ENCODE assay signal across 13 cellular contexts in genomic region chr6:158564243-158565121, GRCh38. TPM values are rescaled to one million over a fixed set of nuclear protein-coding genes. Genes with fewer than 3 reads are reported as not detected.
DNase-seq lines count a peak whose midpoint lies in the region; ATAC-seq and TF ChIP-seq lines count a peak whose summit lies in the region.
"Had no signal": no experiment of that assay in that cellular context is flagged by ENCODE, and none has a peak within 500 bp of the region (broad histone marks: within the 10 kb centered on the region; RNA-seq: fewer than 3 reads in every experiment).

No MANE protein-coding gene starts in this region.

- peaks cover 70% of the 10 kb centered on the region for H3K4me1 ChIP-seq in CD4-positive, CD25-positive, alpha-beta regulatory T cell (ENCODE audit: control insufficient read depth, insufficient read depth, low read length, poor library complexity, severe bottlenecking)
- H3K4me1 ChIP-seq in OCI-LY1 (ENCODE audit: insufficient read depth, low read length, severe bottlenecking) (peaks cover 52% of the 10 kb centered on the region), neural progenitor cell (peaks cover 6% of the 10 kb centered on the region)

- peaks cover 19% of the 10 kb centered on the region for H3K36me3 Mint-ChIP-seq in CD4-positive, CD25-positive, alpha-beta regulatory T cell
- H3K36me3 Mint-ChIP-seq in activated naive CD8-positive, alpha-beta T cell: peaks cover 2% of the 10 kb centered on the region
- H3K36me3 Mint-ChIP-seq in neural progenitor cell (no peaks in the 10 kb centered on the region), MCF 10A (ENCODE audit: insufficient read depth, unreplicated experiment) (peaks cover 7% of the 10 kb centered on the region)

- peak in 1 of 3 donors; percentile 19 for DNase-seq in CD4-positive, CD25-positive, alpha-beta regulatory T cell
- DNase-seq in neural progenitor cell (ENCODE audit: low spot score) (no peak), EL (no peak), MCF 10A (ENCODE audit: unreplicated experiment) (no peak)
- DNase-seq: activated CD4-positive, CD25-positive, alpha-beta regulatory T cell; DMS79 treated with DMSO at 0.1 percent for 48 hours; NCI-H187; NCI-H524; occipital lobe had no signal

- H2AFZ ChIP-seq in OCI-LY1 (ENCODE audit: low read length) (no peak overlapping the region), neural progenitor cell (replicated peaks) (no peak overlapping the region)

- H3K4me3 ChIP-seq in CD4-positive, CD25-positive, alpha-beta regulatory T cell (ENCODE audit: low read depth, low read length): no peak overlapping the region
- H3K4me3 ChIP-seq in OCI-LY1 (ENCODE audit: low read depth, low read length, poor library complexity, severe bottlenecking) (no peak overlapping the region), neural progenitor cell (no peak overlapping the region)

- CTCF ChIA-PET in MCF 10A (lab: Yijun Ruan, JAX): interaction anchor here (0.5 to 0.9 kb wide), 2 partner anchors 96 to 127 kb away, joined by 3 read pairs; no protein-coding TSS in a partner anchor

- BruUV-seq in MCF 10A (replicated peaks; lab: Mats Ljungman, UMichigan): no TSS peak

- H3K4me3 Mint-ChIP-seq in CD4-positive, CD25-positive, alpha-beta regulatory T cell: peak overlapping the region; percentile 56 to 86 (median 68)
- H3K4me3 Mint-ChIP-seq in activated naive CD8-positive, alpha-beta T cell: peak overlapping the region; percentile 64
- H3K4me3 Mint-ChIP-seq in neural progenitor cell (no peak overlapping the region), MCF 10A (ENCODE audit: unreplicated experiment) (no peak overlapping the region)

- H3F3A ChIP-seq in OCI-LY1 (ENCODE audit: insufficient read depth, low read length) (no peaks in the 10 kb centered on the region), neural progenitor cell (ENCODE audit: low read depth) (peaks cover 2% of the 10 kb centered on the region)

- no peaks in the 10 kb centered on the region for H3K9me3 Mint-ChIP-seq in CD4-positive, CD25-positive, alpha-beta regulatory T cell
- no peaks in the 10 kb centered on the region for H3K9me3 Mint-ChIP-seq in activated naive CD8-positive, alpha-beta T cell (ENCODE audit: low read depth)
- H3K9me3 Mint-ChIP-seq in neural progenitor cell (no peaks in the 10 kb centered on the region), MCF 10A (ENCODE audit: unreplicated experiment) (no peaks in the 10 kb centered on the region)

- peak overlapping the region; percentile 62 to 83 (median 69) for H3K27ac Mint-ChIP-seq in CD4-positive, CD25-positive, alpha-beta regulatory T cell
- peak overlapping the region; percentile 61 for H3K27ac Mint-ChIP-seq in activated naive CD8-positive, alpha-beta T cell
- H3K27ac Mint-ChIP-seq in neural progenitor cell: peak overlapping the region; percentile 91
- H3K27ac Mint-ChIP-seq in MCF 10A (ENCODE audit: low read depth, unreplicated experiment): no peak overlapping the region

- TF ChIP-seq CTCF in OCI-LY1 (IDR thresholded peaks at IDR 0.05; ENCODE audit: low read length) (no peak), neural progenitor cell (IDR thresholded peaks at IDR 0.05) (no peak), MCF 10A (IDR thresholded peaks at IDR 0.05; ENCODE audit: unreplicated experiment) (no peak)

- intact Hi-C loops in MCF 10A (cut with micrococcal nuclease): no loop called here

- no peaks in the 10 kb centered on the region for H3K27me3 ChIP-seq in CD4-positive, CD25-positive, alpha-beta regulatory T cell (ENCODE audit: control insufficient read depth, insufficient read depth, low read length)
- H3K27me3 ChIP-seq in OCI-LY1 (ENCODE audit: insufficient read depth, low read length) (no peaks in the 10 kb centered on the region), neural progenitor cell (no peaks in the 10 kb centered on the region)

- no peak overlapping the region for H3K27ac ChIP-seq in CD4-positive, CD25-positive, alpha-beta regulatory T cell (ENCODE audit: insufficient read depth, low read length, poor library complexity, severe bottlenecking)
- peak overlapping the region; percentile 52 for H3K27ac ChIP-seq in OCI-LY1 (ENCODE audit: low read depth, low read length, poor library complexity, severe bottlenecking)
- H3K27ac ChIP-seq in neural progenitor cell: no peak overlapping the region

- H3K79me2 ChIP-seq in OCI-LY1 (ENCODE audit: insufficient read depth, low read length): no peaks in the 10 kb centered on the region
- H3K79me2 ChIP-seq in neural progenitor cell (ENCODE audit: low read depth): peaks cover 94% of the 10 kb centered on the region

- H3K9me2 ChIP-seq in OCI-LY1 (ENCODE audit: low read depth, low read length): no peaks in the 10 kb centered on the region

- H3K4me1 Mint-ChIP-seq in CD4-positive, CD25-positive, alpha-beta regulatory T cell: peaks cover 31 to 86% (median 69%) of the 10 kb centered on the region in 4 donors
- peaks cover 77% of the 10 kb centered on the region for H3K4me1 Mint-ChIP-seq in activated naive CD8-positive, alpha-beta T cell (ENCODE audit: low read depth)
- H3K4me1 Mint-ChIP-seq in neural progenitor cell (peaks cover 45% of the 10 kb centered on the region), MCF 10A (ENCODE audit: insufficient read depth, unreplicated experiment) (peaks cover 29% of the 10 kb centered on the region)

- POLR2A ChIA-PET in MCF 10A (lab: Yijun Ruan, JAX): interaction anchor here (0.6 kb wide), 1 partner anchor 28 kb away, joined by 3 read pairs; no protein-coding TSS in a partner anchor

- no peak overlapping the region for H3K9ac ChIP-seq in OCI-LY1 (ENCODE audit: low read length)
- H3K9ac ChIP-seq in neural progenitor cell: no peak overlapping the region

- no peaks in the 10 kb centered on the region for H4K20me1 ChIP-seq in OCI-LY1 (ENCODE audit: insufficient read depth, low read length)
- H4K20me1 ChIP-seq in neural progenitor cell (ENCODE audit: low read depth): peaks cover 82% of the 10 kb centered on the region

- no peak for ATAC-seq in CD4-positive, CD25-positive, alpha-beta regulatory T cell (ENCODE audit: low read depth in 2 of 2)
- ATAC-seq in GM18520 (IDR thresholded peaks at IDR 0.05; ENCODE audit: unreplicated experiment) (no peak), GM19395 (IDR thresholded peaks at IDR 0.05; ENCODE audit: unreplicated experiment) (no peak)

- no peaks in the 10 kb centered on the region for H3K36me3 ChIP-seq in CD4-positive, CD25-positive, alpha-beta regulatory T cell (ENCODE audit: control insufficient read depth, insufficient read depth, low read length)
- H3K36me3 ChIP-seq in OCI-LY1 (ENCODE audit: insufficient read depth, low read length): no peaks in the 10 kb centered on the region; the same call in 1 of the 2 replicates
- no peaks in the 10 kb centered on the region for H3K36me3 ChIP-seq in neural progenitor cell

- H3K4me2 ChIP-seq in OCI-LY1 (ENCODE audit: low read length) (peak overlapping the region; percentile 7; the same call in 1 of the 2 replicates), neural progenitor cell (no peak overlapping the region)

- H3K27me3 Mint-ChIP-seq in CD4-positive, CD25-positive, alpha-beta regulatory T cell: no peaks in the 10 kb centered on the region
- H3K27me3 Mint-ChIP-seq in activated naive CD8-positive, alpha-beta T cell: no peaks in the 10 kb centered on the region
- peaks cover 4% of the 10 kb centered on the region for H3K27me3 Mint-ChIP-seq in neural progenitor cell (ENCODE audit: insufficient read depth, low read depth)
- no peaks in the 10 kb centered on the region for H3K27me3 Mint-ChIP-seq in MCF 10A (ENCODE audit: insufficient read depth, unreplicated experiment)

- no peaks in the 10 kb centered on the region for H3K9me3 ChIP-seq in CD4-positive, CD25-positive, alpha-beta regulatory T cell (ENCODE audit: control insufficient read depth in 2 of 2, low read length in 2 of 2)
- H3K9me3 ChIP-seq in OCI-LY1 (ENCODE audit: low read length) (no peaks in the 10 kb centered on the region), neural progenitor cell (ENCODE audit: low read depth) (no peaks in the 10 kb centered on the region)

RNA-seq across cellular contexts. Expression of gene TMEM181, which starts 4.6 kb away (rescaled TPM):
- total RNA-seq in CD4-positive, CD25-positive, alpha-beta regulatory T cell: 21.2 TPM
- polyA plus RNA-seq in CD4-positive, CD25-positive, alpha-beta regulatory T cell: 1 to 10 TPM; 4.9 to 5.7 (median 5.5) TPM
- total RNA-seq in neural progenitor cell (ENCODE audit: low replicate concordance) (20.8 and 27.3 TPM in 2 replicates), MCF 10A (2022) (25.3 and 28.8 TPM in 2 replicates)

Comparison
In these comparisons a context has a peak if more than half of its experiments do, and no peak if none do; other contexts are left out.
1. H3K4me3 Mint-ChIP-seq: peak in CD4-positive, CD25-positive, alpha-beta regulatory T cell (4 of 4) and activated naive CD8-positive, alpha-beta T cell (single experiment); none in neural progenitor cell (single experiment) and MCF 10A (single experiment).